8 cellular contexts compared by ENCODE assay signal in the genomic region with DNA sequence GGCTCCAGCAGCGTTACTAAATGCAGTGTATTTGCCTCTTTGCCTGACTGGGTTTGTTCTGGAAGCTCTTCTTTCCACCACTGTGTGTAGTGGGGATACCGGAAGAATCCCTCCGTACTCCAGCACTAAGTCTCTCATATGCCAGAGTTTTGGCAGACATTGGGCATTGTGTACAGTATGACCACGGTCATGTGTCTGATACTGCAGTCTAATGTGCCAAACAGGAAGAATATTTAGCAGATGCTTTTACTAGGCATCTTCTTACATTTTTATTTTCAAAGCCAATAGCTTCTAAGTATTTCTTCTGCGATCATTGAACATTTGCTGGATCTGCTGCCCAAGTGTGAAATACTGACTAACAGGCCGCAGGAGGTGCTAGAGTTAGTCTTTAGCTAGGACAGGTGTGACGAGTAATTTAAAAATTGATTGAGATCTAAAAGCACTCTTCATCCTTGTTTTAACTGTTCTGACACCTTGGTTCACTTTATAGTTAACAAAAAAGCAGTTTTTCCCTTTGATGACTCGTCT. TPM values are rescaled to one million over a fixed set of nuclear protein-coding genes. Genes with fewer than 3 reads are reported as not detected.
DNase-seq lines count a peak whose midpoint lies in the region; ATAC-seq and TF ChIP-seq lines count a peak whose summit lies in the region.

No MANE protein-coding gene starts in this region.

- TF ChIP-seq POLR2A in gastrocnemius medialis (IDR thresholded peaks at IDR 0.05), result no peak

- CTCF ChIA-PET in activated CD4-positive, alpha-beta memory T cell treated with anti-CD3 and anti-CD28 coated beads for 36 hours (lab: Charles Lee), result interaction anchor here (0.6 kb wide), 1 partner anchor 397 kb away, joined by 3 read pairs; no protein-coding TSS in a partner anchor

- H3K27ac Mint-ChIP-seq in activated CD4-positive, alpha-beta memory T cell treated with anti-CD3 and anti-CD28 coated beads for 36 hours, result no peak overlapping the region

- no peak for ATAC-seq in activated T-cell treated with anti-CD3 and anti-CD28 coated beads, Interleukin-2, amount 50 U/mL, for 4 hours
- ATAC-seq in gastrocnemius medialis, result peak; percentile 48 to 59
- no peak for ATAC-seq in HG02970 (IDR thresholded peaks at IDR 0.05; ENCODE audit: low FRiP score, unreplicated experiment)

- H3K4me3 ChIP-seq in right atrium auricular region (peak overlapping the region; percentile 64 to 70), gastrocnemius medialis (peak overlapping the region; percentile 59 to 69 (median 64))

- H3K9me3 Mint-ChIP-seq in activated T-cell treated with anti-CD3 and anti-CD28 coated beads, Interleukin-2, amount 50 U/mL, for 4 hours, result no peaks in the 10 kb centered on the region
- H3K9me3 Mint-ChIP-seq in activated CD4-positive, alpha-beta memory T cell treated with anti-CD3 and anti-CD28 coated beads for 36 hours, result no peaks in the 10 kb centered on the region

- no peaks in the 10 kb centered on the region for H3K9me3 ChIP-seq in right atrium auricular region
- no peaks in the 10 kb centered on the region for H3K9me3 ChIP-seq in gastrocnemius medialis

- H3K4me1 ChIP-seq in right atrium auricular region (peaks cover 0 to 25% of the 10 kb centered on the region in 2 donors), gastrocnemius medialis (peaks cover 11 to 21% of the 10 kb centered on the region in 2 donors)

- peaks cover 54% of the 10 kb centered on the region for H3K27me3 Mint-ChIP-seq in activated T-cell treated with anti-CD3 and anti-CD28 coated beads, Interleukin-2, amount 50 U/mL, for 4 hours (ENCODE audit: low read depth)
- peaks cover 33% of the 10 kb centered on the region for H3K27me3 Mint-ChIP-seq in activated CD4-positive, alpha-beta memory T cell treated with anti-CD3 and anti-CD28 coated beads for 36 hours

- no peak for TF ChIP-seq CTCF in right atrium auricular region (IDR thresholded peaks at IDR 0.05)
- TF ChIP-seq CTCF in gastrocnemius medialis (IDR thresholded peaks at IDR 0.05 in 4 of 5, conservative IDR thresholded peaks at IDR 0.05 in 1 of 5), result peak in 1 of 5 experiments; percentile 12

- H3K36me3 ChIP-seq in right atrium auricular region (no peaks in the 10 kb centered on the region), gastrocnemius medialis (no peaks in the 10 kb centered on the region)

- in situ Hi-C loops in gastrocnemius medialis (cut with MboI; ENCODE audit: low sequenced_read_pairs in 4 of 4), result loop anchor here in 2 of 4 donors (25.0 kb wide), 2 partner anchors 230 to 530 kb away; a partner anchor contains a TSS

- H3K27me3 ChIP-seq in right atrium auricular region (no peaks in the 10 kb centered on the region), gastrocnemius medialis (no peaks in the 10 kb centered on the region)

- no peak for DNase-seq in activated T-cell treated with anti-CD3 and anti-CD28 coated beads, Interleukin-2, amount 50 U/mL, for 4 hours
- no peak for DNase-seq in activated T-cell treated with anti-CD3 and anti-CD28 coated beads, Interleukin-2, amount 50 U/mL, for 48 hours
- no peak for DNase-seq in activated CD4-positive, alpha-beta memory T cell treated with anti-CD3 and anti-CD28 coated beads for 36 hours
- DNase-seq in right atrium auricular region (ENCODE audit: low spot score), result no peak
- DNase-seq in gastrocnemius medialis, result no peak
- no peak for DNase-seq in iPS-NIHi11 (ENCODE audit: low spot score)
- DNase-seq in NCI-H2196 (lab: John Stamatoyannopoulos, UW; ENCODE audit: unreplicated experiment), result no peak

- intact Hi-C loops in activated CD4-positive, alpha-beta memory T cell treated with anti-CD3 and anti-CD28 coated beads for 36 hours (cut with micrococcal nuclease), result loop anchor here (2.0 to 5.0 kb wide), 4 partner anchors 87 to 670 kb away; a partner anchor contains a TSS
- intact Hi-C loops in gastrocnemius medialis (cut with DNase I; ENCODE audit: low total_unique reads), result loop anchor here (2.0 to 10.0 kb wide), 6 partner anchors 107 to 670 kb away; a partner anchor contains a TSS

- H3K27ac ChIP-seq in right atrium auricular region (peak overlapping the region; percentile 59 to 76), gastrocnemius medialis (peak overlapping the region; percentile 82 to 89 (median 86))

- peaks cover 15% of the 10 kb centered on the region for H3K4me1 Mint-ChIP-seq in activated T-cell treated with anti-CD3 and anti-CD28 coated beads, Interleukin-2, amount 50 U/mL, for 4 hours (ENCODE audit: low read depth)
- H3K4me1 Mint-ChIP-seq in activated CD4-positive, alpha-beta memory T cell treated with anti-CD3 and anti-CD28 coated beads for 36 hours (ENCODE audit: low read depth), result peaks cover 23% of the 10 kb centered on the region

- POLR2A ChIA-PET in activated CD4-positive, alpha-beta memory T cell treated with anti-CD3 and anti-CD28 coated beads for 36 hours (lab: Charles Lee), result no interaction called here

- H3K36me3 Mint-ChIP-seq in activated T-cell treated with anti-CD3 and anti-CD28 coated beads, Interleukin-2, amount 50 U/mL, for 4 hours (ENCODE audit: insufficient read depth), result no peaks in the 10 kb centered on the region
- no peaks in the 10 kb centered on the region for H3K36me3 Mint-ChIP-seq in activated CD4-positive, alpha-beta memory T cell treated with anti-CD3 and anti-CD28 coated beads for 36 hours

- H3K4me3 Mint-ChIP-seq in activated T-cell treated with anti-CD3 and anti-CD28 coated beads, Interleukin-2, amount 50 U/mL, for 4 hours, result peak overlapping the region; percentile 63
- H3K4me3 Mint-ChIP-seq in activated CD4-positive, alpha-beta memory T cell treated with anti-CD3 and anti-CD28 coated beads for 36 hours, result peak overlapping the region; percentile 58

RNA-seq across cellular contexts. Expression of a gene that starts 0.7 kb away (rescaled TPM):
- 1 to 10 TPM in 1 of 3 donors, under 1 TPM in 2; 0.46 to 1.5 (median 0.90) TPM for total RNA-seq in activated T-cell treated with anti-CD3 and anti-CD28 coated beads, Interleukin-2, amount 50 U/mL, for 4 hours
- under 1 TPM; 0.24 to 0.27 TPM for total RNA-seq in activated CD4-positive, alpha-beta memory T cell treated with anti-CD3 and anti-CD28 coated beads for 36 hours
- total RNA-seq in right atrium auricular region (1 to 10 TPM; 1.8 to 2.9 TPM), gastrocnemius medialis (1 to 10 TPM; 1.6 to 9.9 (median 2.6) TPM)

Comparison
In these comparisons a context has a peak if more than half of its experiments do, and no peak if none do; other contexts are left out.
1. ATAC-seq: peak in gastrocnemius medialis (2 of 2); none in activated T-cell treated with anti-CD3 and anti-CD28 coated beads, Interleukin-2, amount 50 U/mL, for 4 hours (0 of 2) and HG02970 (single experiment).